16 cellular contexts compared by ENCODE assay signal in genomic region chr2:98551316-98551715, GRCh38. TPM values are rescaled to one million over a fixed set of nuclear protein-coding genes. Genes with fewer than 3 reads are reported as not detected.
DNase-seq lines count a peak whose midpoint lies in the region; ATAC-seq and TF ChIP-seq lines count a peak whose summit lies in the region.
"Had no signal": no experiment of that assay in that cellular context is flagged by ENCODE, and none has a peak within 500 bp of the region (broad histone marks: within the 10 kb centered on the region; RNA-seq: fewer than 3 reads in every experiment).

No MANE protein-coding gene starts in this region.

- H3K36me3 ChIP-seq in right atrium auricular region (peaks cover 47% of the 10 kb centered on the region), heart right ventricle (peaks cover under 1 to 99% (median 34%) of the 10 kb centered on the region in 9 donors)

- peaks cover 25 to 62% (median 35%) of the 10 kb centered on the region in 3 donors for H3K36me3 Mint-ChIP-seq in immature natural killer cell

- H3K27ac ChIP-seq in right atrium auricular region (no peak overlapping the region), heart right ventricle (no peak overlapping the region)
- H3K27ac ChIP-seq: psoas muscle had no signal

- no peaks in the 10 kb centered on the region for H3K9me3 Mint-ChIP-seq in immature natural killer cell

- peak overlapping the region; percentile 68 to 85 (median 79) for H3K27ac Mint-ChIP-seq in immature natural killer cell

- peaks cover 56 to 79% of the 10 kb centered on the region in 2 donors for H3K4me1 Mint-ChIP-seq in immature natural killer cell

- 89 to 95% methylated on average over 6 of the region's 6 CpGs for WGBS in heart right ventricle, 2 donors

- no peak for ATAC-seq in heart right ventricle
- peak; percentile 79 for ATAC-seq in stimulated activated naive CD8-positive, alpha-beta T cell treated with anti-CD3 and anti-CD28 coated beads, Interleukin-15, Interleukin-2, amounts not matched to agents 100 U/mL and 50 U/mL, for 24 hours
- ATAC-seq: left ventricle myocardium superior, psoas muscle had no signal

- H3K4me3 ChIP-seq in right atrium auricular region (no peak overlapping the region), heart right ventricle (no peak overlapping the region)
- H3K4me3 ChIP-seq: psoas muscle had no signal

- H3K9me3 ChIP-seq in right atrium auricular region, result no peaks in the 10 kb centered on the region
- no peaks in the 10 kb centered on the region for H3K9me3 ChIP-seq in heart right ventricle
- H3K9me3 ChIP-seq: psoas muscle had no signal

- DNase-seq in right atrium auricular region (ENCODE audit: low spot score) (peak; percentile 18), heart right ventricle (no peak), immature natural killer cell (peak; percentile 32 to 38 (median 38)), occipital lobe (lab: John Stamatoyannopoulos, UW) (no peak), SKM-1 (lab: John Stamatoyannopoulos, UW; ENCODE audit: unreplicated experiment) (no peak), NCI-H2081 treated with DMSO at 0.1 percent for 48 hours (lab: John Stamatoyannopoulos, UW) (no peak)
- DNase-seq in activated CD8-positive, alpha-beta memory T cell treated with anti-CD3 and anti-CD28 coated beads, Interleukin-2, amount 50 U/mL, for 48 hours, result peak; percentile 71
- DNase-seq in stimulated activated naive CD8-positive, alpha-beta T cell treated with anti-CD3 and anti-CD28 coated beads, Interleukin-15, Interleukin-2, amounts not matched to agents 100 U/mL and 50 U/mL, for 24 hours, result peak; percentile 60
- DNase-seq: dermis blood vessel endothelial cell; DMS 273 treated with DMSO at 0.1 percent for 48 hours; left ventricle myocardium superior; NCI-H2171; NK-92 treated with Interleukin-12 subunit alpha and Interleukin-12 subunit beta, amount 100 ng/mL, for 24 hours; psoas muscle; Right ventricle myocardium superior; T1000 had no signal

- H3K27me3 ChIP-seq in right atrium auricular region (no peaks in the 10 kb centered on the region), heart right ventricle (no peaks in the 10 kb centered on the region)

- peaks cover 0 to 7% of the 10 kb centered on the region in 2 donors for H3K4me1 ChIP-seq in right atrium auricular region
- peaks cover 0 to 25% (median 5%) of the 10 kb centered on the region in 9 donors for H3K4me1 ChIP-seq in heart right ventricle
- H3K4me1 ChIP-seq: psoas muscle had no signal

- H3K27me3 Mint-ChIP-seq in immature natural killer cell (ENCODE audit: low read depth in 3 of 3), result peaks cover 0 to 19% (median 4%) of the 10 kb centered on the region in 3 donors

- TF ChIP-seq CTCF in right atrium auricular region (IDR thresholded peaks at IDR 0.05) (no peak), heart right ventricle (IDR thresholded peaks at IDR 0.05) (no peak)

- intact Hi-C loops in heart right ventricle (cut with DNase I), result loop anchor here in 1 of 10 donors (10.0 kb wide), 1 partner anchor 137 kb away; no protein-coding TSS in a partner anchor

- H3K4me3 Mint-ChIP-seq in immature natural killer cell, result peak overlapping the region in 3 of 5 donors; percentile 17 to 34 (median 29)

RNA-seq across cellular contexts. Expression of gene COA5, which starts 57.0 kb away (rescaled TPM):
- 10 to 100 TPM; 19.8 to 22.3 TPM for total RNA-seq in right atrium auricular region
- 10 to 100 TPM; 20.2 to 33.8 (median 26.0) TPM for total RNA-seq in heart right ventricle
- polyA plus RNA-seq in heart right ventricle, result 10 to 100 TPM; 22.6 to 61.2 TPM
- 10 to 100 TPM; 34.0 to 54.6 (median 37.5) TPM for polyA plus RNA-seq in immature natural killer cell
- 61.0 TPM for total RNA-seq in occipital lobe

RNA-seq across cellular contexts. Expression of gene UNC50, which starts 57.1 kb away (rescaled TPM):
- total RNA-seq in right atrium auricular region (10 to 100 TPM; 30.4 to 35.3 TPM), heart right ventricle (10 to 100 TPM; 21.3 to 34.2 (median 25.3) TPM), occipital lobe (51.8 TPM)
- polyA plus RNA-seq in heart right ventricle (10 to 100 TPM; 30.4 to 58.4 TPM), immature natural killer cell (10 to 100 TPM; 42.1 to 73.4 (median 58.6) TPM)

Comparison
In these comparisons a context has a peak if more than half of its experiments do, and no peak if none do; other contexts are left out.
1. DNase-seq: peak in right atrium auricular region (single experiment), activated CD8-positive, alpha-beta memory T cell treated with anti-CD3 and anti-CD28 coated beads, Interleukin-2, amount 50 U/mL, for 48 hours (single experiment), immature natural killer cell (3 of 3) and stimulated activated naive CD8-positive, alpha-beta T cell treated with anti-CD3 and anti-CD28 coated beads, Interleukin-15, Interleukin-2, amounts not matched to agents 100 U/mL and 50 U/mL, for 24 hours (single experiment); none in heart right ventricle (0 of 2), occipital lobe (single experiment), SKM-1 (single experiment) and NCI-H2081 treated with DMSO at 0.1 percent for 48 hours (single experiment).